In the genomic region with DNA sequence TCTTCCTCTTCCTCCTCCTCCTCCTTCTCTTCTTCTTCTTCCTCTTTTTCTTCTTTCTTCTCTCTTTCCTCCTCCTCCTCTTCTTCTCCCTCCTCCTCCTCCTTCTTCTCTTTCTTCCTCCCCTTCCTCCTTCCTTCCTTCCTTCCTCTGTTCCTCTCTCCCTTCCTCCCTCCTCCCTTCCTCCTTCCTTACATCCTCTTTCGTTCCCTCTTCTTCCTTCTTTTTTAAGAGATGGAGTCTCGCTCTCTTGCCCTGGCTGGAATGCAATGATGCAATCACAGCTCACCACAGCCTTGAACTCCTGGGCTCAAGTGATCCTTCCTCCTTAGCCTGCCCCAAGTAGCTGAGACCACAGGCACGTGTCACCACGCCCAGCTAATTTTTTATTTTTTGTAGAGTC, we compare ENCODE assay signal across 11 cellular contexts. TPM values are rescaled to one million over a fixed set of nuclear protein-coding genes. Genes with fewer than 3 reads are reported as not detected.
DNase-seq lines count a peak whose midpoint lies in the region; ATAC-seq and TF ChIP-seq lines count a peak whose summit lies in the region.
"Had no signal": no experiment of that assay in that cellular context is flagged by ENCODE, and none has a peak within 500 bp of the region (broad histone marks: within the 10 kb centered on the region; RNA-seq: fewer than 3 reads in every experiment).

No MANE protein-coding gene starts in this region.

- in situ Hi-C loops in KBM-7 (cut with MboI; ENCODE audit: low pct_unique_long_range_greater_than_20kb, low sequenced_read_pairs) (no loop called here), astrocyte of the spinal cord (cut with HindIII; ENCODE audit: low sequenced_read_pairs) (no loop called here)

- 65 to 71% methylated on average over 4 of the region's 4 CpGs for WGBS in lower leg skin, 2 donors

- H3K36me3 ChIP-seq in lower lobe of right lung = peaks cover 49% of the 10 kb centered on the region
- H3K36me3 ChIP-seq: cardiac muscle cell had no signal

- peaks cover 79% of the 10 kb centered on the region for H3K4me1 ChIP-seq in lower lobe of right lung

- intact Hi-C loops in lower lobe of right lung (cut with DNase I) (no loop called here), lower leg skin (cut with DNase I; ENCODE audit: low total_unique reads) (no loop called here), posterior cingulate gyrus (cut with DNase I) (no loop called here)

- H3K4me3 ChIP-seq in astrocyte of the spinal cord (ENCODE audit: low read depth, low read length) (no peak overlapping the region), lower lobe of right lung (no peak overlapping the region), lower leg skin (ENCODE audit: low read depth, poor library complexity, severe bottlenecking) (no peak overlapping the region)
- H3K4me3 ChIP-seq: cardiac muscle cell had no signal

- H3K27me3 ChIP-seq in lower lobe of right lung (ENCODE audit: low read depth) = no peaks in the 10 kb centered on the region
- H3K27me3 ChIP-seq: cardiac muscle cell had no signal

- no peaks in the 10 kb centered on the region for H3K9me3 ChIP-seq in lower lobe of right lung

- no peak for TF ChIP-seq POLR2A in lower leg skin (IDR thresholded peaks at IDR 0.05)

- no peak for ATAC-seq in lower lobe of right lung

- H3K27ac ChIP-seq in 22Rv1 (0 out of 2 replicates have a peak overlapping the region, but pooled peaks have one; percentile 18), lower lobe of right lung (peak overlapping the region; percentile 20)
- H3K27ac ChIP-seq: cardiac muscle cell had no signal

- TF ChIP-seq CTCF in 22Rv1 (IDR thresholded peaks at IDR 0.05) = no peak
- TF ChIP-seq CTCF in astrocyte of the spinal cord (IDR thresholded peaks at IDR 0.05; ENCODE audit: low read depth, low read length) = no peak
- no peak for TF ChIP-seq CTCF in lower lobe of right lung (IDR thresholded peaks at IDR 0.05)
- no peak for TF ChIP-seq CTCF in lower leg skin (IDR thresholded peaks at IDR 0.05)

- peak; percentile 67 for DNase-seq in KBM-7
- DNase-seq in astrocyte of the spinal cord (ENCODE audit: low read depth, low spot score) = peak; percentile 64
- no peak for DNase-seq in lower lobe of right lung
- no peak for DNase-seq in lower leg skin (ENCODE audit: low spot score in 2 of 2)
- DNase-seq in NCI-H2227 treated with DMSO at 0.1 percent for 48 hours (lab: John Stamatoyannopoulos, UW) = no peak
- DNase-seq in iPS-NIHi11 (ENCODE audit: low spot score) = no peak
- DNase-seq in posterior cingulate gyrus = no peak
- DNase-seq: naive B cell, NCI-H446 treated with DMSO at 0.1 percent for 48 hours had no signal

RNA-seq across cellular contexts. Expression of a gene that starts 13.2 kb away (rescaled TPM):
- total RNA-seq in lower lobe of right lung (148 TPM), lower leg skin (10 to 100 TPM; 49.4 to 89.4 (median 66.0) TPM)

RNA-seq across cellular contexts. Expression of a gene that starts 18.9 kb away (rescaled TPM):
- total RNA-seq in lower lobe of right lung (282 TPM), lower leg skin (100 to 1,000 TPM; 537 to 842 (median 746) TPM)

RNA-seq across cellular contexts. Expression of a gene that starts 52.0 kb away (rescaled TPM):
- 247 TPM for total RNA-seq in lower lobe of right lung
- 100 to 1,000 TPM; 487 to 722 (median 609) TPM for total RNA-seq in lower leg skin

Comparison
In these comparisons a context has a peak if more than half of its experiments do, and no peak if none do; other contexts are left out.
1. DNase-seq: peak in KBM-7 (single experiment) and astrocyte of the spinal cord (single experiment); none in lower lobe of right lung (single experiment), lower leg skin (0 of 2), NCI-H2227 treated with DMSO at 0.1 percent for 48 hours (single experiment), iPS-NIHi11 (single experiment) and posterior cingulate gyrus (0 of 10).